In the genomic region with DNA sequence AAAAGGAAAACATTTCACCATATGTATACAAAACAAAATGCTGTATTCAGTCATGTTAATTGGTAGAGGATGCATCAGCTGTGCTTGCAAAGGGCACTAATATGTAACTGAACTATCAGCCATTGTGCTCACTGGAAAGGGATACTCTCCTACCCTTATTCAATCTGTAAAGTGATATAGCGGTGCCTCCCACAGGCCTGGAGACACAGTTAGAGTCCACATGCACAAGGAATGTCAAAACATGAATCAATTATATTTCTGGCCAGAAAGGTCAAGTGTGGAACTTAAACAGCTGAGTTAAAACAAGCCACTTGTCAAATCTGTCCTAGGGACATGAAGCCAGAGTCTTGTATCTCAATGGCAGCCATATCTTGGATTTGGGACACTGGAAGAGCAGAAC, we compare ENCODE assay signal across 1 cellular context.
TF ChIP-seq lines count a peak whose summit lies in the region.

No MANE protein-coding gene starts in this region.

TF ChIP-seq in H1, 55 proteins besides CTCF, POLR2A, EP300 and RAD21:
- TF ChIP-seq TAF1 (IDR thresholded peaks at IDR 0.05; ENCODE audit: low read depth, low read length) (no peak), ASH2L (IDR thresholded peaks at IDR 0.05; ENCODE audit: low read length) (no peak), JUN (IDR thresholded peaks at IDR 0.05; ENCODE audit: low read depth, low read length) (no peak), TEAD4 (IDR thresholded peaks at IDR 0.05; ENCODE audit: low read depth, low read length) (no peak), CREB1 (IDR thresholded peaks at IDR 0.05) (no peak), RNF2 (IDR thresholded peaks at IDR 0.05; ENCODE audit: borderline replicate concordance, low read depth, low read length, missing control alignments, poor library complexity, severe bottlenecking) (no peak), PHF8 (conservative IDR thresholded peaks at IDR 0.05; ENCODE audit: low read depth, low read length) (no peak), EZH2 (IDR thresholded peaks at IDR 0.05; ENCODE audit: low read depth, low read length, severe bottlenecking) (no peak), SIX5 (IDR thresholded peaks at IDR 0.05; ENCODE audit: low read depth, low read length) (no peak), YY1 (IDR thresholded peaks at IDR 0.05; ENCODE audit: low read depth, low read length) (no peak), RXRA (IDR thresholded peaks at IDR 0.05; ENCODE audit: insufficient read depth, low read depth, low read length) (no peak), ZNF274 (IDR thresholded peaks at IDR 0.05; ENCODE audit: borderline replicate concordance, extremely low read depth, low read length) (no peak), POLR2AphosphoS5 (IDR thresholded peaks at IDR 0.05; ENCODE audit: low read depth, low read length) (no peak), BACH1 (IDR thresholded peaks at IDR 0.05; ENCODE audit: low read length) (no peak), TBP (IDR thresholded peaks at IDR 0.05; ENCODE audit: low read depth, low read length) (no peak), SP4 (IDR thresholded peaks at IDR 0.05; ENCODE audit: low read length) (no peak), SAP30 (IDR thresholded peaks at IDR 0.05; ENCODE audit: insufficient read depth, insufficient replicate concordance, low read length) (no peak), KDM4A (IDR thresholded peaks at IDR 0.05; ENCODE audit: low read depth, low read length, severe bottlenecking) (no peak)
- TF ChIP-seq, protein P1, sequence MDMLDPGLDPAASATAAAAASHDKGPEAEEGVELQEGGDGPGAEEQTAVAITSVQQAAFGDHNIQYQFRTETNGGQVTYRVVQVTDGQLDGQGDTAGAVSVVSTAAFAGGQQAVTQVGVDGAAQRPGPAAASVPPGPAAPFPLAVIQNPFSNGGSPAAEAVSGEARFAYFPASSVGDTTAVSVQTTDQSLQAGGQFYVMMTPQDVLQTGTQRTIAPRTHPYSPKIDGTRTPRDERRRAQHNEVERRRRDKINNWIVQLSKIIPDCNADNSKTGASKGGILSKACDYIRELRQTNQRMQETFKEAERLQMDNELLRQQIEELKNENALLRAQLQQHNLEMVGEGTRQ (IDR thresholded peaks at IDR 0.05; ENCODE audit: low read length): no peak
- TF ChIP-seq, protein P2, sequence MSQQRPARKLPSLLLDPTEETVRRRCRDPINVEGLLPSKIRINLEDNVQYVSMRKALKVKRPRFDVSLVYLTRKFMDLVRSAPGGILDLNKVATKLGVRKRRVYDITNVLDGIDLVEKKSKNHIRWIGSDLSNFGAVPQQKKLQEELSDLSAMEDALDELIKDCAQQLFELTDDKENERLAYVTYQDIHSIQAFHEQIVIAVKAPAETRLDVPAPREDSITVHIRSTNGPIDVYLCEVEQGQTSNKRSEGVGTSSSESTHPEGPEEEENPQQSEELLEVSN (IDR thresholded peaks at IDR 0.05): no peak
